ENCODE assay signal across 8 cellular contexts in genomic region chr20:63980317-63980805, GRCh38. TPM values are rescaled to one million over a fixed set of nuclear protein-coding genes. Genes with fewer than 3 reads are reported as not detected.
DNase-seq lines count a peak whose midpoint lies in the region; ATAC-seq, FAIRE-seq and TF ChIP-seq lines count a peak whose summit lies in the region.

No MANE protein-coding gene starts in this region.

- H3K27me3 ChIP-seq in HepG2 (ENCODE audit: control insufficient read depth in 1 of 2, insufficient read depth in 2 of 2, low read length in 2 of 2) = no peaks in the 10 kb centered on the region; a peak in 1 of 5 replicates
- H3K27me3 ChIP-seq in thymus (ENCODE audit: control insufficient read depth, insufficient read depth) = no peaks in the 10 kb centered on the region

- peaks cover 27% of the 10 kb centered on the region for H3K79me2 ChIP-seq in HepG2 (ENCODE audit: insufficient read depth, low read length)

- CTCF ChIA-PET in HepG2 (lab: Yijun Ruan, JAX; ENCODE audit: low intra/inter-chr PET ratio, low total read pairs) = interaction anchor here (1.3 to 3.2 kb wide), 3 partner anchors 77 to 140 kb away, joined by 4 to 33 read pairs (median 11); partner anchors contain the start of gene TCEA2

- peaks cover 42% of the 10 kb centered on the region for H3K4me1 ChIP-seq in HepG2 (ENCODE audit: insufficient read depth, low read length)
- H3K4me1 ChIP-seq in thymus (ENCODE audit: control insufficient read depth, insufficient read depth, low read length) = peaks cover 15% of the 10 kb centered on the region

- TF ChIP-seq CTCF in 22Rv1 (IDR thresholded peaks at IDR 0.05) = no peak
- no peak for TF ChIP-seq CTCF in LNCaP clone FGC (IDR thresholded peaks at IDR 0.05; ENCODE audit: control insufficient read depth, extremely low read depth, insufficient read depth)
- no peak for TF ChIP-seq CTCF in astrocyte of the cerebellum (IDR thresholded peaks at IDR 0.05; ENCODE audit: low read depth, low read length, missing control alignments)
- no peak for TF ChIP-seq CTCF in HepG2 (CRISPR knock-in tag; IDR thresholded peaks at IDR 0.05)

- ATAC-seq in GM19324 (IDR thresholded peaks at IDR 0.05; ENCODE audit: low FRiP score, unreplicated experiment) (peak; percentile 5), HepG2 (peak; percentile 47)

- H3K9me3 ChIP-seq in HepG2 (ENCODE audit: low read length) (no peaks in the 10 kb centered on the region), thymus (ENCODE audit: control insufficient read depth) (no peaks in the 10 kb centered on the region)

- FAIRE-seq in HepG2 (lab: Jason Lieb, UNC) = peak; percentile 28

- peaks cover 15 to 28% of the 10 kb centered on the region in 2 experiments for H3K36me3 ChIP-seq in HepG2 (replicated peaks in 1 of 2; ENCODE audit: control insufficient read depth in 1 of 2, insufficient read depth in 2 of 2, low read length in 2 of 2)
- peaks cover 22% of the 10 kb centered on the region for H3K36me3 ChIP-seq in thymus (ENCODE audit: control insufficient read depth, insufficient read depth)

- peak overlapping the region; percentile 90 for H3K4me3 ChIP-seq in LNCaP clone FGC (ENCODE audit: low read depth, low read length)
- peak overlapping the region; percentile 88 for H3K4me3 ChIP-seq in astrocyte of the cerebellum (ENCODE audit: low read depth, low read length)
- peak overlapping the region; percentile 95 to 99 (median 97) for H3K4me3 ChIP-seq in HepG2 (replicated peaks in 1 of 3; ENCODE audit: insufficient read depth in 1 of 3, low read depth in 2 of 3, low read length in 3 of 3)
- peak overlapping the region; percentile 69 for H3K4me3 ChIP-seq in thymus (ENCODE audit: low read length)

- 21% methylated on average over 15 of the region's 15 CpGs for WGBS in HepG2 (ENCODE audit: low lambda C conversion rate)
- WGBS in thymus = 79% methylated on average over 15 of the region's 15 CpGs

- BruUV-seq in HepG2 (replicated peaks; lab: Mats Ljungman, UMichigan) = no TSS peak

- H3K27ac ChIP-seq in 22Rv1 = peak overlapping the region; percentile 96
- H3K27ac ChIP-seq in HepG2 (ENCODE audit: extremely low read length, insufficient read depth, low read length) = peak overlapping the region; percentile 81
- H3K27ac ChIP-seq in thymus (ENCODE audit: low read depth) = peak overlapping the region; percentile 85

- intact Hi-C loops in HepG2 (cut with micrococcal nuclease; ENCODE audit: unreplicated experiment) = loop anchor here (1.0 to 2.0 kb wide), 2 partner anchors 77 to 140 kb away; no protein-coding TSS in a partner anchor

- DNase-seq in LNCaP clone FGC (ENCODE audit: low read depth) = no peak
- no peak for DNase-seq in astrocyte of the cerebellum (ENCODE audit: low read depth)
- DNase-seq in HepG2 (ENCODE audit: low spot score) = peak; percentile 50
- DNase-seq in NCI-H128 (lab: John Stamatoyannopoulos, UW; ENCODE audit: unreplicated experiment) = no peak
- no peak for DNase-seq in NCI-H146 treated with DMSO at 0.1 percent for 48 hours (lab: John Stamatoyannopoulos, UW; ENCODE audit: unreplicated experiment)

- TF ChIP-seq EP300 in HepG2 (IDR thresholded peaks at IDR 0.05; ENCODE audit: low read depth in 2 of 2, low read length in 2 of 2) (no peak), HepG2 (CRISPR knock-in tag; IDR thresholded peaks at IDR 0.05; ENCODE audit: borderline replicate concordance) (no peak)

- POLR2A ChIA-PET in HepG2 (lab: Yijun Ruan, JAX) = interaction anchor here (0.6 to 4.7 kb wide), 41 partner anchors 9 to 443 kb away, joined by 3 to 75 read pairs (median 6); partner anchors contain the start of genes ARFRP1, C20orf204, GMEB2 and PCMTD2

- no peak for TF ChIP-seq POLR2A in HepG2 (IDR thresholded peaks at IDR 0.05; ENCODE audit: insufficient read depth in 1 of 2, low read depth in 2 of 2, low read length in 2 of 2)

- TF ChIP-seq RAD21 in HepG2 (CRISPR knock-in tag; IDR thresholded peaks at IDR 0.05) = no peak

- in situ Hi-C loops in astrocyte of the cerebellum (cut with HindIII; ENCODE audit: low sequenced_read_pairs) = no loop called here
- in situ Hi-C loops in HepG2 (cut with HindIII; ENCODE audit: extremely low pct_ligation_motif_present, low pct_unique_long_range_greater_than_20kb) = loop anchor here (5.0 kb wide), 1 partner anchor 42 kb away; no protein-coding TSS in a partner anchor

- H2AFZ ChIP-seq in HepG2 (ENCODE audit: low read length) = peak overlapping the region; percentile 10

- peaks cover 3% of the 10 kb centered on the region; the same call in 1 of the 2 replicates for H4K20me1 ChIP-seq in HepG2 (ENCODE audit: insufficient read depth, low read length)

- H3K4me2 ChIP-seq in HepG2 (ENCODE audit: low read depth, low read length) = peak overlapping the region; percentile 99

- H3K9ac ChIP-seq in HepG2 (ENCODE audit: insufficient read depth, low read depth, low read length) = peak overlapping the region; percentile 85

RNA-seq across cellular contexts. Expression of gene PRPF6, which starts 0.6 kb away (rescaled TPM):
- 101 and 127 TPM in 2 replicates for total RNA-seq in HepG2 (2016; rRNA removed; fragmentation: Illumina TruSeq; extraction: Trizol)
- total RNA-seq in HepG2 (2016; cell fraction: cytosol; rRNA removed; fragmentation: Illumina TruSeq; extraction: Trizol; ENCODE audit: low read depth) = 28.1 and 30.5 TPM in 2 replicates
- 101 and 116 TPM in 2 replicates for total RNA-seq in HepG2 (2016; cell fraction: insoluble cytoplasmic fraction; rRNA removed; fragmentation: Illumina TruSeq; extraction: Trizol)
- 51.1 and 54.9 TPM in 2 replicates for total RNA-seq in HepG2 (2016; cell fraction: membrane; rRNA removed; fragmentation: Illumina TruSeq; extraction: Trizol)
- total RNA-seq in HepG2 (2016; cell fraction: nucleus; rRNA removed; fragmentation: Illumina TruSeq; extraction: Trizol) = 68.1 and 77.4 TPM in 2 replicates
- polyA plus RNA-seq in HepG2 (2011; rRNA removed) (63.7 and 65.3 TPM in 2 replicates), thymus (56.1 TPM)
- 58.9 and 67.6 TPM in 2 replicates for polyA plus RNA-seq in HepG2 (2011; cell fraction: cytosol; rRNA removed)
- polyA plus RNA-seq in HepG2 (2011; cell fraction: nucleus; rRNA removed) = 82.2 and 84.5 TPM in 2 replicates
- polyA plus RNA-seq in HepG2 (2012) = 79.5 and 80.7 TPM in 2 replicates
- 41.2 and 42.1 TPM in 2 replicates for polyA plus RNA-seq in HepG2 (2016; cell fraction: cytosol; fragmentation: Illumina TruSeq; extraction: Trizol; ENCODE audit: low read depth)
- 130 and 149 TPM in 2 replicates for polyA plus RNA-seq in HepG2 (2016; cell fraction: insoluble cytoplasmic fraction; fragmentation: Illumina TruSeq; extraction: Trizol; ENCODE audit: low read depth)
- 56.1 and 60.4 TPM in 2 replicates for polyA plus RNA-seq in HepG2 (2016; cell fraction: membrane; fragmentation: Illumina TruSeq; extraction: Trizol; ENCODE audit: low read depth)
- polyA plus RNA-seq in HepG2 (2016; cell fraction: nucleus; fragmentation: Illumina TruSeq; extraction: Trizol; ENCODE audit: insufficient read depth, low read depth) = 122 TPM in 2 replicates
- 50.1 and 75.7 TPM in 2 replicates for polyA minus RNA-seq in HepG2 (2011; rRNA and poly(A)+ RNA removed; ENCODE audit: low replicate concordance)
- 46.1 and 51.9 TPM in 2 replicates for polyA minus RNA-seq in HepG2 (2011; cell fraction: cytosol; rRNA and poly(A)+ RNA removed)
- 44.4 and 50.5 TPM in 2 replicates for polyA minus RNA-seq in HepG2 (2011; cell fraction: nucleus; rRNA and poly(A)+ RNA removed)

RNA-seq across cellular contexts. Expression of gene SAMD10, which starts 0.9 kb away (rescaled TPM):
- total RNA-seq in HepG2 (2016; rRNA removed; fragmentation: Illumina TruSeq; extraction: Trizol) = 5.1 and 6.1 TPM in 2 replicates
- 3.8 and 3.9 TPM in 2 replicates for total RNA-seq in HepG2 (2016; cell fraction: cytosol; rRNA removed; fragmentation: Illumina TruSeq; extraction: Trizol; ENCODE audit: low read depth)
- 4.7 and 6.8 TPM in 2 replicates for total RNA-seq in HepG2 (2016; cell fraction: insoluble cytoplasmic fraction; rRNA removed; fragmentation: Illumina TruSeq; extraction: Trizol)
- 7.9 and 9.1 TPM in 2 replicates for total RNA-seq in HepG2 (2016; cell fraction: membrane; rRNA removed; fragmentation: Illumina TruSeq; extraction: Trizol)
- total RNA-seq in HepG2 (2016; cell fraction: nucleus; rRNA removed; fragmentation: Illumina TruSeq; extraction: Trizol) = 5.9 and 6.0 TPM in 2 replicates
- 11.0 and 11.8 TPM in 2 replicates for polyA plus RNA-seq in HepG2 (2011; rRNA removed)
- polyA plus RNA-seq in HepG2 (2011; cell fraction: cytosol; rRNA removed) = 5.2 and 8.8 TPM in 2 replicates
- 51.4 and 63.7 TPM in 2 replicates for polyA plus RNA-seq in HepG2 (2011; cell fraction: nucleus; rRNA removed)
- 6.2 and 8.9 TPM in 2 replicates for polyA plus RNA-seq in HepG2 (2012)
- polyA plus RNA-seq in HepG2 (2016; cell fraction: cytosol; fragmentation: Illumina TruSeq; extraction: Trizol; ENCODE audit: low read depth) = 8.7 and 9.1 TPM in 2 replicates
- polyA plus RNA-seq in HepG2 (2016; cell fraction: insoluble cytoplasmic fraction; fragmentation: Illumina TruSeq; extraction: Trizol; ENCODE audit: low read depth) = 8.4 and 12.7 TPM in 2 replicates
- polyA plus RNA-seq in HepG2 (2016; cell fraction: membrane; fragmentation: Illumina TruSeq; extraction: Trizol; ENCODE audit: low read depth) = 15.2 and 15.4 TPM in 2 replicates
- 20.5 and 24.8 TPM in 2 replicates for polyA plus RNA-seq in HepG2 (2016; cell fraction: nucleus; fragmentation: Illumina TruSeq; extraction: Trizol; ENCODE audit: insufficient read depth, low read depth)
- 3.7 and 5.9 TPM in 2 replicates for polyA minus RNA-seq in HepG2 (2011; rRNA and poly(A)+ RNA removed; ENCODE audit: low replicate concordance)
- polyA minus RNA-seq in HepG2 (2011; cell fraction: cytosol; rRNA and poly(A)+ RNA removed) = 4.8 and 6.0 TPM in 2 replicates
- polyA minus RNA-seq in HepG2 (2011; cell fraction: nucleus; rRNA and poly(A)+ RNA removed) = 3.3 and 4.0 TPM in 2 replicates
- 10.5 TPM for polyA plus RNA-seq in thymus

RNA-seq across cellular contexts. Expression of gene ZNF512B, which starts 10.6 kb away (rescaled TPM):
- 22.0 and 30.6 TPM in 2 replicates for total RNA-seq in HepG2 (2016; rRNA removed; fragmentation: Illumina TruSeq; extraction: Trizol)
- 2.9 and 3.3 TPM in 2 replicates for total RNA-seq in HepG2 (2016; cell fraction: cytosol; rRNA removed; fragmentation: Illumina TruSeq; extraction: Trizol; ENCODE audit: low read depth)
- 19.4 and 31.9 TPM in 2 replicates for total RNA-seq in HepG2 (2016; cell fraction: insoluble cytoplasmic fraction; rRNA removed; fragmentation: Illumina TruSeq; extraction: Trizol)
- total RNA-seq in HepG2 (2016; cell fraction: membrane; rRNA removed; fragmentation: Illumina TruSeq; extraction: Trizol) = 12.6 and 13.7 TPM in 2 replicates
- total RNA-seq in HepG2 (2016; cell fraction: nucleus; rRNA removed; fragmentation: Illumina TruSeq; extraction: Trizol) = 28.0 and 32.8 TPM in 2 replicates
- 11.5 and 16.4 TPM in 2 replicates for polyA plus RNA-seq in HepG2 (2011; rRNA removed)
- 9.0 and 12.7 TPM in 2 replicates for polyA plus RNA-seq in HepG2 (2011; cell fraction: cytosol; rRNA removed)
- 106 and 141 TPM in 2 replicates for polyA plus RNA-seq in HepG2 (2011; cell fraction: nucleus; rRNA removed)
- polyA plus RNA-seq in HepG2 (2012) = 23.5 and 23.8 TPM in 2 replicates
- 2.1 and 2.2 TPM in 2 replicates for polyA plus RNA-seq in HepG2 (2016; cell fraction: cytosol; fragmentation: Illumina TruSeq; extraction: Trizol; ENCODE audit: low read depth)
- polyA plus RNA-seq in HepG2 (2016; cell fraction: insoluble cytoplasmic fraction; fragmentation: Illumina TruSeq; extraction: Trizol; ENCODE audit: low read depth) = 23.5 and 28.8 TPM in 2 replicates
- 8.1 and 9.6 TPM in 2 replicates for polyA plus RNA-seq in HepG2 (2016; cell fraction: membrane; fragmentation: Illumina TruSeq; extraction: Trizol; ENCODE audit: low read depth)
- polyA plus RNA-seq in HepG2 (2016; cell fraction: nucleus; fragmentation: Illumina TruSeq; extraction: Trizol; ENCODE audit: insufficient read depth, low read depth) = 109 and 115 TPM in 2 replicates
- polyA minus RNA-seq in HepG2 (2011; rRNA and poly(A)+ RNA removed; ENCODE audit: low replicate concordance) = 5.2 and 21.4 TPM in 2 replicates
- polyA minus RNA-seq in HepG2 (2011; cell fraction: cytosol; rRNA and poly(A)+ RNA removed) = 14.0 and 14.8 TPM in 2 replicates
- polyA minus RNA-seq in HepG2 (2011; cell fraction: nucleus; rRNA and poly(A)+ RNA removed) = 13.6 and 13.9 TPM in 2 replicates
- polyA plus RNA-seq in thymus = 13.4 TPM

RNA-seq across cellular contexts. Expression of gene UCKL1, which starts 24.1 kb away (rescaled TPM):
- 48.0 and 50.2 TPM in 2 replicates for total RNA-seq in HepG2 (2016; rRNA removed; fragmentation: Illumina TruSeq; extraction: Trizol)
- 15.0 and 16.7 TPM in 2 replicates for total RNA-seq in HepG2 (2016; cell fraction: cytosol; rRNA removed; fragmentation: Illumina TruSeq; extraction: Trizol; ENCODE audit: low read depth)
- total RNA-seq in HepG2 (2016; cell fraction: insoluble cytoplasmic fraction; rRNA removed; fragmentation: Illumina TruSeq; extraction: Trizol) = 43.5 and 50.1 TPM in 2 replicates
- total RNA-seq in HepG2 (2016; cell fraction: membrane; rRNA removed; fragmentation: Illumina TruSeq; extraction: Trizol) = 24.1 and 25.5 TPM in 2 replicates
- 48.6 and 53.0 TPM in 2 replicates for total RNA-seq in HepG2 (2016; cell fraction: nucleus; rRNA removed; fragmentation: Illumina TruSeq; extraction: Trizol)
- polyA plus RNA-seq in HepG2 (2011; rRNA removed) (126 and 168 TPM in 2 replicates), thymus (51.8 TPM)
- 98.0 and 129 TPM in 2 replicates for polyA plus RNA-seq in HepG2 (2011; cell fraction: cytosol; rRNA removed)
- polyA plus RNA-seq in HepG2 (2011; cell fraction: nucleus; rRNA removed) = 680 and 852 TPM in 2 replicates
- polyA plus RNA-seq in HepG2 (2012) = 77.7 and 89.9 TPM in 2 replicates
- 10.6 and 11.6 TPM in 2 replicates for polyA plus RNA-seq in HepG2 (2016; cell fraction: cytosol; fragmentation: Illumina TruSeq; extraction: Trizol; ENCODE audit: low read depth)
- polyA plus RNA-seq in HepG2 (2016; cell fraction: insoluble cytoplasmic fraction; fragmentation: Illumina TruSeq; extraction: Trizol; ENCODE audit: low read depth) = 45.9 and 52.5 TPM in 2 replicates
- 15.4 and 15.7 TPM in 2 replicates for polyA plus RNA-seq in HepG2 (2016; cell fraction: membrane; fragmentation: Illumina TruSeq; extraction: Trizol; ENCODE audit: low read depth)
- 207 and 220 TPM in 2 replicates for polyA plus RNA-seq in HepG2 (2016; cell fraction: nucleus; fragmentation: Illumina TruSeq; extraction: Trizol; ENCODE audit: insufficient read depth, low read depth)
- 43.6 and 139 TPM in 2 replicates for polyA minus RNA-seq in HepG2 (2011; rRNA and poly(A)+ RNA removed; ENCODE audit: low replicate concordance)
- 37.0 and 42.5 TPM in 2 replicates for polyA minus RNA-seq in HepG2 (2011; cell fraction: cytosol; rRNA and poly(A)+ RNA removed)
- 80.1 and 85.5 TPM in 2 replicates for polyA minus RNA-seq in HepG2 (2011; cell fraction: nucleus; rRNA and poly(A)+ RNA removed)

RNA-seq across cellular contexts. Expression of gene C20orf204, which starts 55.6 kb away (rescaled TPM):
- total RNA-seq in HepG2 (2016; rRNA removed; fragmentation: Illumina TruSeq; extraction: Trizol) = 36.8 and 80.0 TPM in 2 replicates
- 48.6 and 61.3 TPM in 2 replicates for total RNA-seq in HepG2 (2016; cell fraction: cytosol; rRNA removed; fragmentation: Illumina TruSeq; extraction: Trizol; ENCODE audit: low read depth)
- total RNA-seq in HepG2 (2016; cell fraction: insoluble cytoplasmic fraction; rRNA removed; fragmentation: Illumina TruSeq; extraction: Trizol) = 39.0 and 80.0 TPM in 2 replicates
- 57.5 and 77.5 TPM in 2 replicates for total RNA-seq in HepG2 (2016; cell fraction: membrane; rRNA removed; fragmentation: Illumina TruSeq; extraction: Trizol)
- 68.2 and 72.7 TPM in 2 replicates for total RNA-seq in HepG2 (2016; cell fraction: nucleus; rRNA removed; fragmentation: Illumina TruSeq; extraction: Trizol)
- polyA plus RNA-seq in HepG2 (2011; rRNA removed) (22.1 and 27.2 TPM in 2 replicates), thymus (8.2 TPM)
- 22.8 and 58.2 TPM in 2 replicates for polyA plus RNA-seq in HepG2 (2011; cell fraction: cytosol; rRNA removed)
- 143 and 193 TPM in 2 replicates for polyA plus RNA-seq in HepG2 (2011; cell fraction: nucleus; rRNA removed)
- 13.4 and 16.2 TPM in 2 replicates for polyA plus RNA-seq in HepG2 (2012)
- 59.0 and 74.0 TPM in 2 replicates for polyA plus RNA-seq in HepG2 (2016; cell fraction: cytosol; fragmentation: Illumina TruSeq; extraction: Trizol; ENCODE audit: low read depth)
- polyA plus RNA-seq in HepG2 (2016; cell fraction: insoluble cytoplasmic fraction; fragmentation: Illumina TruSeq; extraction: Trizol; ENCODE audit: low read depth) = 48.7 and 49.5 TPM in 2 replicates
- 58.9 and 64.4 TPM in 2 replicates for polyA plus RNA-seq in HepG2 (2016; cell fraction: membrane; fragmentation: Illumina TruSeq; extraction: Trizol; ENCODE audit: low read depth)
- polyA plus RNA-seq in HepG2 (2016; cell fraction: nucleus; fragmentation: Illumina TruSeq; extraction: Trizol; ENCODE audit: insufficient read depth, low read depth) = 152 and 164 TPM in 2 replicates
- polyA minus RNA-seq in HepG2 (2011; rRNA and poly(A)+ RNA removed; ENCODE audit: low replicate concordance) = 1.8 and 19.7 TPM in 2 replicates
- polyA minus RNA-seq in HepG2 (2011; cell fraction: cytosol; rRNA and poly(A)+ RNA removed) = 15.0 and 21.9 TPM in 2 replicates
- 21.8 and 31.2 TPM in 2 replicates for polyA minus RNA-seq in HepG2 (2011; cell fraction: nucleus; rRNA and poly(A)+ RNA removed)
